In the genomic region with DNA sequence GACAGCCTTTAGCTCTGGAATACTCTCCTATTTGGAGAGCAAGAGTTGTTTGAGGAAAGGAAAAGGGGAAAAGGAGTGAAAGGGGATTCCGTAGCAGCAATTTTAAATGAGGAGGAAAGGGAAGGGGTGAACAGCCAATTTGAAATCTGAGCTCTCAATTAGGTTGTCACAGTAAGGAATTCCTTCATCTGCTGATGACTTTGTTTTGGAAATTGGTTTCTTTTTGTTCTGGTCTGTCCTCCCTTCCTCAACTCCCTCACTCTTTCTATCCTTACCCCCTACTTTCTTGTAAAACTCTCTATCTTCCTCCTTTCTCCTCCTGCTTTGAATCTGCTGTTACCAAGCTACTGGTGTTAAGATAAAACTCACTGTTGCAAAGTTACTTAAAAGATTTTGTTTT, we compare ENCODE assay signal across 1 cellular context.
TF ChIP-seq lines count a peak whose summit lies in the region.

No MANE protein-coding gene starts in this region.

TF ChIP-seq in WTC11, 78 proteins besides CTCF, POLR2A, EP300 and RAD21 (continued from another document):
- TF ChIP-seq, protein P1, sequence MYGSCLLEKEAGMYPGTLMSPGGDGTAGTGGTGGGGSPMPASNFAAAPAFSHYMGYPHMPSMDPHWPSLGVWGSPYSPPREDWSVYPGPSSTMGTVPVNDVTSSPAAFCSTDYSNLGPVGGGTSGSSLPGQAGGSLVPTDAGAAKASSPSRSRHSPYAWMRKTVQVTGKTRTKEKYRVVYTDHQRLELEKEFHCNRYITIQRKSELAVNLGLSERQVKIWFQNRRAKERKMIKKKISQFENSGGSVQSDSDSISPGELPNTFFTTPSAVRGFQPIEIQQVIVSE (CRISPR knock-in tag; IDR thresholded peaks at IDR 0.05; ENCODE audit: borderline replicate concordance): no peak
- TF ChIP-seq, protein P2, sequence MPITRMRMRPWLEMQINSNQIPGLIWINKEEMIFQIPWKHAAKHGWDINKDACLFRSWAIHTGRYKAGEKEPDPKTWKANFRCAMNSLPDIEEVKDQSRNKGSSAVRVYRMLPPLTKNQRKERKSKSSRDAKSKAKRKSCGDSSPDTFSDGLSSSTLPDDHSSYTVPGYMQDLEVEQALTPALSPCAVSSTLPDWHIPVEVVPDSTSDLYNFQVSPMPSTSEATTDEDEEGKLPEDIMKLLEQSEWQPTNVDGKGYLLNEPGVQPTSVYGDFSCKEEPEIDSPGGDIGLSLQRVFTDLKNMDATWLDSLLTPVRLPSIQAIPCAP (CRISPR knock-in tag; IDR thresholded peaks at IDR 0.05): no peak
- TF ChIP-seq, protein P3, sequence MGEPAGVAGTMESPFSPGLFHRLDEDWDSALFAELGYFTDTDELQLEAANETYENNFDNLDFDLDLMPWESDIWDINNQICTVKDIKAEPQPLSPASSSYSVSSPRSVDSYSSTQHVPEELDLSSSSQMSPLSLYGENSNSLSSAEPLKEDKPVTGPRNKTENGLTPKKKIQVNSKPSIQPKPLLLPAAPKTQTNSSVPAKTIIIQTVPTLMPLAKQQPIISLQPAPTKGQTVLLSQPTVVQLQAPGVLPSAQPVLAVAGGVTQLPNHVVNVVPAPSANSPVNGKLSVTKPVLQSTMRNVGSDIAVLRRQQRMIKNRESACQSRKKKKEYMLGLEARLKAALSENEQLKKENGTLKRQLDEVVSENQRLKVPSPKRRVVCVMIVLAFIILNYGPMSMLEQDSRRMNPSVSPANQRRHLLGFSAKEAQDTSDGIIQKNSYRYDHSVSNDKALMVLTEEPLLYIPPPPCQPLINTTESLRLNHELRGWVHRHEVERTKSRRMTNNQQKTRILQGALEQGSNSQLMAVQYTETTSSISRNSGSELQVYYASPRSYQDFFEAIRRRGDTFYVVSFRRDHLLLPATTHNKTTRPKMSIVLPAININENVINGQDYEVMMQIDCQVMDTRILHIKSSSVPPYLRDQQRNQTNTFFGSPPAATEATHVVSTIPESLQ (CRISPR knock-in tag; IDR thresholded peaks at IDR 0.05): no peak
- TF ChIP-seq CBFB (CRISPR knock-in tag; IDR thresholded peaks at IDR 0.05; ENCODE audit: low read depth) (no peak), NR1H2 (CRISPR knock-in tag; IDR thresholded peaks at IDR 0.05) (no peak)
TF ChIP-seq in WTC11: peak in this region for 0.
